Comparison of ENCODE assay signal across 8 cellular contexts in the genomic region with DNA sequence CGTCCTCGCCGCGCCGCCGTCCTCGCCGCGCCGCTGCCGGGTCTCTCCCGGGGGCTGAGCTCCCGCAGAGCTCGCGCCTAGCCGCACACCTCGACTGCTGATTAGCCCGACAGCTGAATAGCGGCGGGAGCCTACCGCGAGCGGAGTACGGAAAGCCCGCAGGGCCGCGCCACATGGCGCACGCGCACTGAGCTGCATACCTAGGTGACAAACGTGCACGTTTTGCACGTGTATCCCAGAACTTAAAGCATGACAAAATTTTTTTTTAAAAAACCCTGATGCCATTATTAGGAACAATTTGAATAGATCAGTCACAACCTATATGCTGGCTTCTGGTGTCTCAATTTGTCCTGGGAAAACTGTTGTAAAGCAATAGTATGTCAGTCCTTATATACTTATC. TPM values are rescaled to one million over a fixed set of nuclear protein-coding genes. Genes with fewer than 3 reads are reported as not detected.
A peak's percentile ranks its signal among the peaks of the same experiment; 100 is the strongest.
DNase-seq lines count a peak whose midpoint lies in the region; ATAC-seq and TF ChIP-seq lines count a peak whose summit lies in the region.

A gene with protein sequence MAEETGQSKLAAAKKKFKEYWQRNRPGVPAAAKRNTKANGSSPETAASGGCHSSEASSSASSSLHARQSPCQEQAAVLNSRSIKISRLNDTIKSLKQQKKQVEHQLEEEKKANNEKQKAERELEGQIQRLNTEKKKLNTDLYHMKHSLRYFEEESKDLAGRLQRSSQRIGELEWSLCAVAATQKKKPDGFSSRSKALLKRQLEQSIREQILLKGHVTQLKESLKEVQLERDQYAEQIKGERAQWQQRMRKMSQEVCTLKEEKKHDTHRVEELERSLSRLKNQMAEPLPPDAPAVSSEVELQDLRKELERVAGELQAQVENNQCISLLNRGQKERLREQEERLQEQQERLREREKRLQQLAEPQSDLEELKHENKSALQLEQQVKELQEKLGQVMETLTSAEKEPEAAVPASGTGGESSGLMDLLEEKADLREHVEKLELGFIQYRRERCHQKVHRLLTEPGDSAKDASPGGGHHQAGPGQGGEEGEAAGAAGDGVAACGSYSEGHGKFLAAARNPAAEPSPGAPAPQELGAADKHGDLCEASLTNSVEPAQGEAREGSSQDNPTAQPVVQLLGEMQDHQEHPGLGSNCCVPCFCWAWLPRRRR (minus strand): TSS at position 122 of the 400 bp plus-strand sequence. CDS start 48,117 bp downstream, outside the sequence.

- BruUV-seq in Panc1 (replicated peaks; lab: Mats Ljungman, UMichigan): no TSS peak

- peak within 1 kb of the TSS; percentile 90 for H2AFZ ChIP-seq in neuronal stem cell (ENCODE audit: low read length)

- POLR2A ChIA-PET in Panc1 (lab: Charles Lee): no interaction called here

- CTCF ChIA-PET in Panc1 (lab: Charles Lee): no interaction called here

- H3K27me3 ChIP-seq in Panc1 (ENCODE audit: control insufficient read depth, insufficient read depth, low read length) (no peaks in the 10 kb centered on the region), foreskin keratinocyte (peaks cover 10% of the 10 kb centered on the region), neuronal stem cell (ENCODE audit: control insufficient read depth in 3 of 3, insufficient read depth in 3 of 3, low read depth in 1 of 3, low read length in 3 of 3) (peaks cover 0 to 23% (median 10%) of the 10 kb centered on the region in 3 experiments), subcutaneous abdominal adipose tissue (ENCODE audit: control insufficient read depth in 5 of 5, insufficient read depth in 4 of 5, low read length in 5 of 5) (no peaks in the 10 kb centered on the region)

- no peak within 1 kb of the TSS for H3K4ac ChIP-seq in neuronal stem cell (ENCODE audit: low read length)

- no peak within 1 kb of the TSS for H4K91ac ChIP-seq in neuronal stem cell (ENCODE audit: low read depth, low read length, poor library complexity)

- H2BK12ac ChIP-seq in neuronal stem cell (ENCODE audit: low read length): no peak within 1 kb of the TSS

- no peak within 1 kb of the TSS for H2BK5ac ChIP-seq in neuronal stem cell (ENCODE audit: low read length)

- H3K18ac ChIP-seq in neuronal stem cell (ENCODE audit: low read length): peak within 1 kb of the TSS; percentile 80

- DNase-seq in AG09309 (ENCODE audit: low read depth) (peak; percentile 17), GM19238 (ENCODE audit: insufficient read length, low spot score) (peak; percentile 40), Panc1 (ENCODE audit: low read depth, low spot score) (peak; percentile 70), foreskin keratinocyte (peak; percentile 33 to 36), neuronal stem cell (ENCODE audit: low spot score) (peak; percentile 39)
- DNase-seq in activated effector memory CD4-positive, alpha-beta T cell treated with Interleukin-2 at 50 U/mL for 16 hours: peak; percentile 73

- peak within 1 kb of the TSS; percentile 77 for H3K9ac ChIP-seq in neuronal stem cell (ENCODE audit: low read depth, low read length, poor library complexity)
- H3K9ac ChIP-seq in subcutaneous abdominal adipose tissue (ENCODE audit: low read length in 5 of 5): peak within 1 kb of the TSS in 3 of 5 donors; percentile 48 to 71 (median 53)

- no CpG with 5 or more reads among the region's 33 CpGs for WGBS in neuronal stem cell (ENCODE audit: extremely low coverage in 2 of 2, insufficient read length in 2 of 2, insufficient replicate concordance in 1 of 2), 2 donors

- in situ Hi-C loops in Panc1 (cut with HindIII; ENCODE audit: low pct_unique_long_range_greater_than_20kb, low sequenced_read_pairs): no loop called here

- peak within 1 kb of the TSS; percentile 80 for H3K4me2 ChIP-seq in neuronal stem cell (ENCODE audit: insufficient read depth, low read length, poor library complexity, severe bottlenecking)

- TF ChIP-seq CTCF in AG09309 (IDR thresholded peaks at IDR 0.05; ENCODE audit: control insufficient read depth, insufficient read depth, low read depth, low read length, missing control alignments) (no peak), Panc1 (IDR thresholded peaks at IDR 0.05) (no peak), foreskin keratinocyte (conservative IDR thresholded peaks at IDR 0.05) (no peak)

- intact Hi-C loops in Panc1 (cut with micrococcal nuclease; ENCODE audit: unreplicated experiment): no loop called here

- H2AK5ac ChIP-seq in neuronal stem cell (ENCODE audit: low read depth, low read length): no peak within 1 kb of the TSS

- ATAC-seq in HG03571 (IDR thresholded peaks at IDR 0.05; ENCODE audit: unreplicated experiment) (peak; percentile 73), Panc1 (peak; percentile 89), foreskin keratinocyte (peak; percentile 68)

- H3K36me3 ChIP-seq in Panc1 (ENCODE audit: control insufficient read depth, insufficient read depth, low read length): no peaks in the 10 kb centered on the region
- peaks cover 0 to 21% of the 10 kb centered on the region in 2 donors for H3K36me3 ChIP-seq in neuronal stem cell (replicated peaks in 1 of 2; ENCODE audit: control insufficient read depth in 2 of 2, insufficient read depth in 2 of 2, low read length in 2 of 2)
- H3K36me3 ChIP-seq in subcutaneous abdominal adipose tissue (ENCODE audit: control insufficient read depth in 5 of 5, insufficient read depth in 5 of 5, low read length in 5 of 5): peaks cover 0 to 3% (median 0%) of the 10 kb centered on the region in 5 donors

- peak within 1 kb of the TSS; percentile 76 for H3K27ac ChIP-seq in Panc1 (ENCODE audit: low read length)
- no peak within 1 kb of the TSS for H3K27ac ChIP-seq in foreskin keratinocyte
- H3K27ac ChIP-seq in neuronal stem cell (replicated peaks; ENCODE audit: low read length): no peak within 1 kb of the TSS
- no peak within 1 kb of the TSS for H3K27ac ChIP-seq in subcutaneous abdominal adipose tissue (ENCODE audit: low read depth, low read length)

- H3K23ac ChIP-seq in neuronal stem cell (ENCODE audit: low read depth, low read length, poor library complexity): peak within 1 kb of the TSS; percentile 43

- no peak within 1 kb of the TSS for H3K14ac ChIP-seq in neuronal stem cell (ENCODE audit: low read length)

- peaks cover 8% of the 10 kb centered on the region; the same call in 1 of the 2 replicates for H3K4me1 ChIP-seq in Panc1 (ENCODE audit: control insufficient read depth, insufficient read depth, low read length)
- no peaks in the 10 kb centered on the region for H3K4me1 ChIP-seq in foreskin keratinocyte
- peaks cover 0 to 4% of the 10 kb centered on the region in 2 donors for H3K4me1 ChIP-seq in neuronal stem cell (ENCODE audit: control insufficient read depth in 2 of 2, insufficient read depth in 1 of 2, low read depth in 1 of 2, low read length in 2 of 2)
- peaks cover 0 to 19% (median 13%) of the 10 kb centered on the region in 5 donors for H3K4me1 ChIP-seq in subcutaneous abdominal adipose tissue (ENCODE audit: control insufficient read depth in 5 of 5, insufficient read depth in 5 of 5, low read length in 5 of 5)

- no peak within 1 kb of the TSS for H2BK120ac ChIP-seq in neuronal stem cell (ENCODE audit: low read depth, low read length)

- no peak within 1 kb of the TSS for H2BK15ac ChIP-seq in neuronal stem cell (ENCODE audit: low read length)

- no peaks in the 10 kb centered on the region for H3K9me3 ChIP-seq in Panc1 (ENCODE audit: control insufficient read depth, insufficient read depth, low read depth, low read length)
- H3K9me3 ChIP-seq in neuronal stem cell (replicated peaks in 1 of 2; ENCODE audit: control insufficient read depth in 2 of 2, insufficient read depth in 1 of 2, low read depth in 1 of 2, low read length in 2 of 2): no peaks in the 10 kb centered on the region
- no peaks in the 10 kb centered on the region for H3K9me3 ChIP-seq in subcutaneous abdominal adipose tissue (ENCODE audit: control insufficient read depth in 5 of 5, low read length in 5 of 5)

- H4K8ac ChIP-seq in neuronal stem cell (ENCODE audit: low read depth, low read length): no peak within 1 kb of the TSS

- H3K4me3 ChIP-seq in AG09309 (ENCODE audit: control insufficient read depth, low read depth, low read length) (peak within 1 kb of the TSS; percentile 54), Panc1 (ENCODE audit: low read depth in 2 of 2, low read length in 2 of 2) (peak within 1 kb of the TSS; percentile 62 to 65), neuronal stem cell (ENCODE audit: low read length in 2 of 2) (peak within 1 kb of the TSS; percentile 60 to 80), subcutaneous abdominal adipose tissue (ENCODE audit: low read depth in 1 of 5, low read length in 5 of 5) (peak within 1 kb of the TSS in 4 of 5 donors; percentile 64 to 69 (median 68))

- peaks cover 1% of the 10 kb centered on the region for H3K79me1 ChIP-seq in neuronal stem cell (ENCODE audit: low read depth, low read length)

RNA-seq across cellular contexts. Expression of the gene that starts here (rescaled TPM):
- total RNA-seq in Panc1 (2021; ENCODE audit: unreplicated experiment) (99.1 TPM), foreskin keratinocyte (13.3 and 16.9 TPM in 2 replicates)
- polyA plus RNA-seq in Panc1 (2012; ENCODE audit: insufficient read length): 90.4 TPM
- 3.2 and 4.4 TPM in 2 replicates for polyA plus RNA-seq in foreskin keratinocyte
- polyA plus RNA-seq in neuronal stem cell (2013, experiment 1 of 2): 16.2 TPM
- 16.4 TPM for polyA plus RNA-seq in neuronal stem cell (2013, experiment 2 of 2)

Comparison
In these comparisons a context has a peak if more than half of its experiments do, and no peak if none do; other contexts are left out.
1. DNase-seq: peak in every context shown above with its lines; median percentile 73 in activated effector memory CD4-positive, alpha-beta T cell treated with Interleukin-2 at 50 U/mL for 16 hours; 70 in Panc1; 40 in GM19238; 39 in neuronal stem cell; 34 in foreskin keratinocyte; 17 in AG09309.